ENCODE assay signal across 21 cellular contexts in the genomic region with DNA sequence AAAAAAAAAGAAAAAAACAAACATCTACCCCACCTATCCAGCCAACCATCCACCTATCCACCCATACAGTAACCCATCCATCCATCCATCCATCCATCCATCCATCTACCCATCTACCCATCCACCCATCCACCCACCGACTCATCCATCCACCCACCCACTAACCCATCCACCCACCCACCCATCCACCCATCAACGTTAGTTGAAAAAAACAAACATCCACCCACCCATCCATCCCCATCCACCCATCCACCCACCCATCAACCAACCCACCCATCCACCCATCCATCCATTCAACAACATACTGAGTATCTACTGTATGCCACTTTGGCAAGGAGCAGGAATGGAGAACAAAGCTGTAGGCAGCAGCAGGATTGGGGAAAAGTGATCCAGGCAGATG. TPM values are rescaled to one million over a fixed set of nuclear protein-coding genes. Genes with fewer than 3 reads are reported as not detected.
DNase-seq lines count a peak whose midpoint lies in the region; ATAC-seq and TF ChIP-seq lines count a peak whose summit lies in the region.
"Had no signal": no experiment of that assay in that cellular context is flagged by ENCODE, and none has a peak within 500 bp of the region (broad histone marks: within the 10 kb centered on the region; RNA-seq: fewer than 3 reads in every experiment).

No MANE protein-coding gene starts in this region.

- peak overlapping the region; percentile 7 for H3K27ac Mint-ChIP-seq in stimulated activated naive CD8-positive, alpha-beta T cell treated with anti-CD3 and anti-CD28 coated beads, Interleukin-15, Interleukin-2, amounts not matched to agents 100 ng/mL and 50 ng/mL, for 24 hours
- peak overlapping the region; percentile 4 for H3K27ac Mint-ChIP-seq in T-helper 17 cell
- H3K27ac Mint-ChIP-seq in nephron: peak overlapping the region in 2 of 3 experiments; percentile 20 to 41
- H3K27ac Mint-ChIP-seq: CD8-positive, alpha-beta T cell had no signal

- H3K9me3 ChIP-seq in T-helper 17 cell (ENCODE audit: control insufficient read depth, low read length, poor library complexity, severe bottlenecking): no peaks in the 10 kb centered on the region
- H3K9me3 ChIP-seq: A549, Caco-2 had no signal

- TF ChIP-seq CTCF in nephron (IDR thresholded peaks at IDR 0.05; ENCODE audit: unreplicated experiment in 3 of 3): no peak

- no peaks in the 10 kb centered on the region for H3K27me3 Mint-ChIP-seq in stimulated activated naive CD8-positive, alpha-beta T cell treated with anti-CD3 and anti-CD28 coated beads, Interleukin-15, Interleukin-2, amounts not matched to agents 100 ng/mL and 50 ng/mL, for 24 hours
- H3K27me3 Mint-ChIP-seq in T-helper 17 cell (no peaks in the 10 kb centered on the region), nephron (ENCODE audit: low read depth) (peaks cover 5% of the 10 kb centered on the region)

- ATAC-seq in stimulated activated naive CD8-positive, alpha-beta T cell treated with anti-CD3 and anti-CD28 coated beads, Interleukin-15, Interleukin-2, amounts not matched to agents 100 U/mL and 50 U/mL, for 24 hours: no peak
- ATAC-seq in T-helper 17 cell: no peak
- ATAC-seq: A549; CD8-positive, alpha-beta T cell; HCT116 had no signal

- DNase-seq in stimulated activated naive CD8-positive, alpha-beta T cell treated with anti-CD3 and anti-CD28 coated beads, Interleukin-15, Interleukin-2, amounts not matched to agents 100 U/mL and 50 U/mL, for 24 hours: no peak
- DNase-seq in T-helper 17 cell (no peak), nucleus accumbens (lab: John Stamatoyannopoulos, UW) (no peak), SK-N-DZ (ENCODE audit: low spot score) (no peak)
- no peak for DNase-seq in stimulated activated CD4-positive, alpha-beta T cell treated with anti-CD3 and anti-CD28 coated beads, Interleukin-2, amount 100 ng/mL, for 48 hours
- DNase-seq: AML-193; Caco-2; CD8-positive, alpha-beta T cell; DMS 273 treated with DMSO at 0.1 percent for 48 hours; DMS79 treated with DMSO at 0.1 percent for 48 hours; GF-D8; MM.1S; NCI-H2029; NCI-H226; NCI-H510A; NCI-H69; SHP77 had no signal

- H3K36me3 Mint-ChIP-seq in stimulated activated naive CD8-positive, alpha-beta T cell treated with anti-CD3 and anti-CD28 coated beads, Interleukin-15, Interleukin-2, amounts not matched to agents 100 ng/mL and 50 ng/mL, for 24 hours (ENCODE audit: low read depth): no peaks in the 10 kb centered on the region
- no peaks in the 10 kb centered on the region for H3K36me3 Mint-ChIP-seq in T-helper 17 cell (ENCODE audit: low read depth)
- H3K36me3 Mint-ChIP-seq in nephron (ENCODE audit: low read depth): no peaks in the 10 kb centered on the region
- H3K36me3 Mint-ChIP-seq: CD8-positive, alpha-beta T cell had no signal

- H3K4me3 Mint-ChIP-seq in stimulated activated naive CD8-positive, alpha-beta T cell treated with anti-CD3 and anti-CD28 coated beads, Interleukin-15, Interleukin-2, amounts not matched to agents 100 ng/mL and 50 ng/mL, for 24 hours: no peak overlapping the region
- H3K4me3 Mint-ChIP-seq in T-helper 17 cell (no peak overlapping the region), nephron (peak overlapping the region in 2 of 3 experiments; percentile 37 to 51)
- H3K4me3 Mint-ChIP-seq: CD8-positive, alpha-beta T cell had no signal

- peaks cover 9% of the 10 kb centered on the region for H3K4me1 Mint-ChIP-seq in stimulated activated naive CD8-positive, alpha-beta T cell treated with anti-CD3 and anti-CD28 coated beads, Interleukin-15, Interleukin-2, amounts not matched to agents 100 ng/mL and 50 ng/mL, for 24 hours (ENCODE audit: low read depth)
- peaks cover 9% of the 10 kb centered on the region for H3K4me1 Mint-ChIP-seq in T-helper 17 cell
- H3K4me1 Mint-ChIP-seq in nephron: peaks cover 6% of the 10 kb centered on the region

- H3K9me3 Mint-ChIP-seq in stimulated activated naive CD8-positive, alpha-beta T cell treated with anti-CD3 and anti-CD28 coated beads, Interleukin-15, Interleukin-2, amounts not matched to agents 100 ng/mL and 50 ng/mL, for 24 hours: no peaks in the 10 kb centered on the region
- no peaks in the 10 kb centered on the region for H3K9me3 Mint-ChIP-seq in nephron
- H3K9me3 Mint-ChIP-seq: CD8-positive, alpha-beta T cell had no signal

RNA-seq across cellular contexts. Expression of a gene that starts 6.1 kb away (rescaled TPM):
- total RNA-seq in T-helper 17 cell: 10 to 100 TPM; 82.2 to 86.0 TPM
- polyA plus RNA-seq in SK-N-DZ (2014; cell fraction: cytosol; rRNA removed): 50.3 and 54.1 TPM in 2 replicates
- 93.0 and 103 TPM in 2 replicates for polyA plus RNA-seq in SK-N-DZ (2014; cell fraction: nucleus; rRNA removed)

RNA-seq across cellular contexts. Expression of a gene that starts 6.3 kb away (rescaled TPM):
- total RNA-seq in T-helper 17 cell: 10 to 100 TPM; 32.3 to 42.1 TPM
- 14.9 and 22.7 TPM in 2 replicates for polyA plus RNA-seq in SK-N-DZ (2014; cell fraction: cytosol; rRNA removed)
- polyA plus RNA-seq in SK-N-DZ (2014; cell fraction: nucleus; rRNA removed): 73.6 and 154 TPM in 2 replicates

Comparison
In these comparisons a context has a peak if more than half of its experiments do, and no peak if none do; other contexts are left out.
1. H3K4me3 Mint-ChIP-seq: peak in nephron (2 of 3); none in stimulated activated naive CD8-positive, alpha-beta T cell treated with anti-CD3 and anti-CD28 coated beads, Interleukin-15, Interleukin-2, amounts not matched to agents 100 ng/mL and 50 ng/mL, for 24 hours (single experiment) and T-helper 17 cell (single experiment).
2. Peak in every context shown above with its lines, with median percentiles within 50 percentile points of each other: H3K27ac Mint-ChIP-seq.